Comparison of ENCODE assay signal across 30 cellular contexts in the genomic region with DNA sequence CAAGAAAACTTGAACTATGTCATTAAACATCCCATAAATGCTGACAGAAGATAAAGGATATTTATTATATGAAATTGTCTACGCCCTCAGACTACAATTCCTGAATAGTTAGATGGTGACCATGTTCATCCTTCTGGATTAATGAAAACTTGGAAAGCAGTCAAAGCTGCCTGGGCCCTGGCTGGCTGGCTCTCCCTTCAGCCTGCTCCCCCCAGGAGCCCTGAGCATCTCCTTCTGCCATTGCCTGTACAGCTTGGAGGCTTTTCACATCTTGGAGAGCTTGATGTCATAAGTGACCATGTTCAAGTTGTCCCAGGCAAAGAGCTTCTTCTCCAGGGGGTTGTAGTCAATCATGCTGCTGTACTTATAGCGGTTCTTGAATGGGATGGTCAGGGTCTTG. TPM values are rescaled to one million over a fixed set of nuclear protein-coding genes. Genes with fewer than 3 reads are reported as not detected.
"Had no signal": no experiment of that assay in that cellular context is flagged by ENCODE, and none has a peak within 500 bp of the region (broad histone marks: within the 10 kb centered on the region; RNA-seq: fewer than 3 reads in every experiment).

No MANE protein-coding gene starts in this region.

- H3K36me3 ChIP-seq: colonic mucosa, esophagus squamous epithelium, gastrocnemius medialis, heart right ventricle, left lung, lower lobe of right lung had no signal

- H3K4me3 ChIP-seq: colonic mucosa, esophagus squamous epithelium, gastrocnemius medialis, heart right ventricle, left lung, lower lobe of right lung, mucosa of descending colon had no signal

- DNase-seq: colonic mucosa; cortex of kidney; effector CD8-positive, alpha-beta T cell; effector memory CD8-positive, alpha-beta T cell; erythroblast; esophagus squamous epithelium; foreskin melanocyte; gastrocnemius medialis; glutamatergic neuron; head of caudate nucleus; heart right ventricle; hippocampal formation; left cardiac atrium; left lung; left ventricle myocardium superior; lower lobe of right lung; mesenchymal stem cell; mucosa of descending colon; naive B cell had no signal

- H3K4me1 ChIP-seq: colonic mucosa, esophagus squamous epithelium, gastrocnemius medialis, heart right ventricle, left lung, lower lobe of right lung had no signal

- H3K27ac ChIP-seq: colonic mucosa, epithelial cell of prostate, esophagus squamous epithelium, gastrocnemius medialis, heart right ventricle, left lung, lower lobe of right lung had no signal

- H3K9me3 ChIP-seq: colonic mucosa, esophagus squamous epithelium, gastrocnemius medialis, left lung, lower lobe of right lung, mucosa of descending colon had no signal

- ATAC-seq: effector memory CD8-positive, alpha-beta T cell; esophagus mucosa; gastrocnemius medialis; heart right ventricle; left cardiac atrium; left lung; left ventricle myocardium superior; lower lobe of right lung; mucosa of descending colon had no signal

- H3K27me3 ChIP-seq: colonic mucosa, esophagus squamous epithelium, gastrocnemius medialis, heart right ventricle, left lung had no signal

RNA-seq across cellular contexts. Expression of a gene that starts 13.6 kb away (rescaled TPM):
- total RNA-seq: colonic mucosa, dermis microvascular lymphatic vessel endothelial cell, endodermal cell, esophagus mucosa, esophagus squamous epithelium, glomerular endothelial cell, heart right ventricle, kidney epithelial cell, left cardiac atrium, left lung, left ventricle myocardium superior, lower leg skin, lung microvascular endothelial cell, mesenteric fat pad, mesothelial cell of epicardium, mucosa of descending colon, myocyte had no signal

RNA-seq across cellular contexts. Expression of a gene that starts 16.8 kb away (rescaled TPM):
- total RNA-seq: dermis microvascular lymphatic vessel endothelial cell, endodermal cell, kidney epithelial cell, lung microvascular endothelial cell, myocyte had no signal
